Comparison of ENCODE assay signal across 8 cellular contexts in the genomic region with DNA sequence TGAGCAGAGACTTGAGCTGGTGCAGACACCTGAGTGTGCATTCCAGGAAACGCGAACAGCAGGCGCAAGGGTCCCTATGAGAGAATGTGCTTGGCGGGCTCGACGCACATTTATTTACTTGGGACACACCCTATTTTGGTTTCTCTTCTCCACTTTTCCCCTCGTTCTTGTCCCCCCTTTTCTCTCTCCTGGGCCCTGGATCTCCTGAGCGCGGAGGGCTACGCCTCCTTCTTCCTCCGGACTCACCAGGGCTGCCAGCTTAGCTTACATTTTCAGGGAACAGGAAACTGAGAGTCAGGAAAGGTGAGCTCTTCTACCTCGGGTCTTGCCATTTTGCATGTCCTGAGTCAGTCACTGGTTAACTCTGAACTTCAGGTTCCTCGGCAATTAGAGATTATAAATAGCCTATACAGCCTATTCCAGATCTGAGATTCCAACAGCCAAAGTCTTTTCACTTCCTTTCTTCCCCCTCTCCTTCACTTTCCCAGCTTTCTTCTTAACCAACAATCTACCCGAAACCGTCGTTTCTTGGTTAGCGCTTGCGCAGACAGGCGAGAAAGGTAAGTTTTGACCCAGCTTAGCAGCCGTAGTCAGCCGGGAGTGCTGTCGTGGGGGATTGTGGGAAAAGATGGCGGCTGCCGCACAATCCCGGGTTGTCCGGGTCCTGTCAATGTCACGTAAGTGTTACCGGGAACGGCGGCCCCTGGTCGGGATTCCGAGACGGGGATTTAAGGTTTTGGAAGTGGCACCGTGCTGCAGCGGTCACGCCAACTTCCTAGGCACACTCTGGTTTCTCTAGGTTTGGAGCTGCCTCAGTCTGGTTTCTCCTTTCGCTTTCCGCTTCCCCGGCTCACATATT. TPM values are rescaled to one million over a fixed set of nuclear protein-coding genes. Genes with fewer than 3 reads are reported as not detected.
DNase-seq lines count a peak whose midpoint lies in the region; ATAC-seq and TF ChIP-seq lines count a peak whose summit lies in the region.

A gene (minus strand): TSS at position 553 of the 859 bp plus-strand sequence. CDS start 10,855 bp downstream, outside the sequence.
A gene (plus strand): TSS at position 616 of the 859 bp plus-strand sequence. CDS start 13 bp downstream, at position 629.

- ATAC-seq in HG02588 (IDR thresholded peaks at IDR 0.05; ENCODE audit: unreplicated experiment), result peak; percentile 81
- peak; percentile 96 to 99 (median 98) for ATAC-seq in heart right ventricle

- DNase-seq in NCI-H1105 treated with DMSO at 0.1 percent for 48 hours (lab: John Stamatoyannopoulos, UW), result peak; percentile 85
- peak; percentile 91 for DNase-seq in SW480 (ENCODE audit: low spot score)
- peak; percentile 82 to 90 (median 84) for DNase-seq in adrenal gland
- DNase-seq in heart right ventricle, result peak; percentile 76 to 84
- DNase-seq in pons (ENCODE audit: low spot score), result peak; percentile 89
- DNase-seq in type B pancreatic cell (ENCODE audit: extremely low spot score, unreplicated experiment), result peak; percentile 82

- H3K4me3 Mint-ChIP-seq in type B pancreatic cell, result peak within 1 kb of the TSS; percentile 98

- peaks cover 5% of the 10 kb centered on the region for H3K27me3 Mint-ChIP-seq in type B pancreatic cell

- peaks cover 5% of the 10 kb centered on the region for H3K36me3 Mint-ChIP-seq in type B pancreatic cell

- peaks cover 5 to 22% of the 10 kb centered on the region in 2 donors for H3K4me1 ChIP-seq in adrenal gland (replicated peaks in 1 of 2)
- H3K4me1 ChIP-seq in heart right ventricle, result peaks cover 4 to 55% (median 40%) of the 10 kb centered on the region in 9 donors

- H3K27ac ChIP-seq in adrenal gland (peak within 1 kb of the TSS; percentile 39 to 82 (median 75)), heart right ventricle (peak within 1 kb of the TSS; percentile 64 to 93 (median 88))

- WGBS in adrenal gland, 4 donors, result 0 to 1% (median 1%) methylated on average over 27 to 39 of the region's 39 CpGs
- 0% methylated on average over 39 of the region's 39 CpGs for WGBS in heart right ventricle, 2 donors

- H3K27ac Mint-ChIP-seq in type B pancreatic cell, result peak within 1 kb of the TSS; percentile 100

- H3K9me3 Mint-ChIP-seq in type B pancreatic cell, result no peaks in the 10 kb centered on the region

- H3K27me3 ChIP-seq in adrenal gland (no peaks in the 10 kb centered on the region), heart right ventricle (no peaks in the 10 kb centered on the region)

- intact Hi-C loops in adrenal gland (cut with DNase I) (no loop called here), heart right ventricle (cut with DNase I) (no loop called here)

- no peaks in the 10 kb centered on the region for H3K4me1 Mint-ChIP-seq in type B pancreatic cell (ENCODE audit: unreplicated experiment)

- peak within 1 kb of the TSS; percentile 76 for H3K4me3 ChIP-seq in GM08714 (ENCODE audit: low read length)
- H3K4me3 ChIP-seq in adrenal gland, result peak within 1 kb of the TSS; percentile 34 to 79 (median 63)
- H3K4me3 ChIP-seq in heart right ventricle, result peak within 1 kb of the TSS; percentile 50 to 89 (median 78)

- TF ChIP-seq CTCF in adrenal gland (IDR thresholded peaks at IDR 0.05) (no peak), heart right ventricle (IDR thresholded peaks at IDR 0.05) (no peak), type B pancreatic cell (conservative IDR thresholded peaks at IDR 0.05) (no peak)

- H3K9me3 ChIP-seq in adrenal gland (replicated peaks in 1 of 3), result no peaks in the 10 kb centered on the region
- H3K9me3 ChIP-seq in heart right ventricle, result no peaks in the 10 kb centered on the region

- TF ChIP-seq POLR2A in adrenal gland (IDR thresholded peaks at IDR 0.05), result peak; percentile 39 to 59

- H3K36me3 ChIP-seq in adrenal gland (replicated peaks in 1 of 2), result no peaks in the 10 kb centered on the region
- H3K36me3 ChIP-seq in heart right ventricle, result peaks cover 0 to 2% (median 0%) of the 10 kb centered on the region in 9 donors

RNA-seq across cellular contexts. Expression of the first gene that starts in this region (rescaled TPM):
- total RNA-seq in adrenal gland (1 to 10 TPM; 1.3 to 7.4 (median 3.6) TPM), heart right ventricle (1 to 10 TPM; 1.9 to 6.1 (median 3.7) TPM), type B pancreatic cell (ENCODE audit: low replicate concordance) (3.8 and 7.6 TPM in 2 replicates)
- polyA plus RNA-seq in adrenal gland (1 to 10 TPM in 2 of 3 donors, under 1 TPM in 1; 0.40 to 2.1 (median 1.5) TPM), heart right ventricle (1 to 10 TPM in 1 of 2 donors, under 1 TPM in 1; 0.93 to 3.1 TPM)

RNA-seq across cellular contexts. Expression of the second gene that starts in this region (rescaled TPM):
- total RNA-seq in adrenal gland (10 to 100 TPM; 33.3 to 94.2 (median 64.6) TPM), heart right ventricle (100 to 1,000 TPM; 209 to 371 (median 332) TPM), type B pancreatic cell (ENCODE audit: low replicate concordance) (90.5 and 272 TPM in 2 replicates)
- polyA plus RNA-seq in adrenal gland (100 to 1,000 TPM in 1 of 3 donors, 10 to 100 TPM in 2; 52.9 to 103 (median 94.4) TPM), heart right ventricle (100 to 1,000 TPM; 173 to 206 TPM)

Comparison
In these comparisons a context has a peak if more than half of its experiments do, and no peak if none do; other contexts are left out.
1. Peak in every context shown above with its lines: DNase-seq, ATAC-seq, H3K4me3 ChIP-seq and H3K27ac ChIP-seq.